In genomic region chr3:159711560-159712333, GRCh38 we compare ENCODE assay signal across 10 cellular contexts.
A peak's percentile ranks its signal among the peaks of the same experiment; 100 is the strongest.
DNase-seq lines count a peak whose midpoint lies in the region; ATAC-seq and TF ChIP-seq lines count a peak whose summit lies in the region.
"Had no signal": no experiment of that assay in that cellular context is flagged by ENCODE, and none has a peak within 500 bp of the region (broad histone marks: within the 10 kb centered on the region; RNA-seq: fewer than 3 reads in every experiment).

No MANE protein-coding gene starts in this region.

- no peaks in the 10 kb centered on the region for H3K79me1 ChIP-seq in mesenchymal stem cell (replicated peaks; ENCODE audit: low read length, poor library complexity, severe bottlenecking)

- H2AFZ ChIP-seq in PC-3 (ENCODE audit: low read length) (peak overlapping the region; percentile 83), mesenchymal stem cell (ENCODE audit: low read depth, low read length) (no peak overlapping the region)

- H3K9me2 ChIP-seq in PC-3 (replicated peaks; ENCODE audit: low read length): no peaks in the 10 kb centered on the region

- H3K4me1 ChIP-seq in PC-3 (ENCODE audit: insufficient read depth, low read length): peaks cover 9% of the 10 kb centered on the region
- peaks cover 3% of the 10 kb centered on the region for H3K4me1 ChIP-seq in mesenchymal stem cell (ENCODE audit: control insufficient read depth, insufficient read depth, low read depth, low read length)

- no peak overlapping the region for H2AK5ac ChIP-seq in mesenchymal stem cell (ENCODE audit: low read length, severe bottlenecking)

- peak overlapping the region in 1 of 2 experiments; percentile 67 for H3K23ac ChIP-seq in mesenchymal stem cell (ENCODE audit: low read length in 2 of 2)

- ATAC-seq in PC-3 (peak; percentile 98), HG03025 (IDR thresholded peaks at IDR 0.05; ENCODE audit: low FRiP score, unreplicated experiment) (no peak)

- H4K91ac ChIP-seq in mesenchymal stem cell (ENCODE audit: low read length): no peak overlapping the region

- no peaks in the 10 kb centered on the region for H3K27me3 ChIP-seq in PC-3 (ENCODE audit: low read length)
- H3K27me3 ChIP-seq in mesenchymal stem cell (ENCODE audit: control insufficient read depth in 1 of 2, insufficient read depth in 1 of 2, low read length in 2 of 2): no peaks in the 10 kb centered on the region

- CTCF ChIA-PET in PC-3 (lab: Charles Lee): no interaction called here

- H2BK5ac ChIP-seq in mesenchymal stem cell (ENCODE audit: low read depth, low read length, poor library complexity, severe bottlenecking): no peak overlapping the region

- peak overlapping the region; percentile 41 for H4K8ac ChIP-seq in mesenchymal stem cell (ENCODE audit: low read length)

- H3K27ac Mint-ChIP-seq in activated CD4-positive, alpha-beta T cell treated with anti-CD3 and anti-CD28 coated beads, Interleukin-2, amount 10 ng/mL, durations not matched to agents 24 days and 14 days: no peak overlapping the region

- intact Hi-C loops in PC-3 (cut with micrococcal nuclease): no loop called here
- intact Hi-C loops in activated CD4-positive, alpha-beta T cell treated with anti-CD3 and anti-CD28 coated beads, Interleukin-2, amount 10 ng/mL, durations not matched to agents 24 days and 14 days (cut with micrococcal nuclease): no loop called here

- H3K4me1 Mint-ChIP-seq in activated CD4-positive, alpha-beta T cell treated with anti-CD3 and anti-CD28 coated beads, Interleukin-2, amount 10 ng/mL, durations not matched to agents 24 days and 14 days: no peaks in the 10 kb centered on the region
- H3K4me1 Mint-ChIP-seq: CD8-positive, alpha-beta memory T cell had no signal

- no peaks in the 10 kb centered on the region for H3K9me3 Mint-ChIP-seq in activated CD4-positive, alpha-beta T cell treated with anti-CD3 and anti-CD28 coated beads, Interleukin-2, amount 10 ng/mL, durations not matched to agents 24 days and 14 days

- no TSS peak for BruUV-seq in PC-3 (replicated peaks; lab: Mats Ljungman, UMichigan)

- H2BK15ac ChIP-seq in mesenchymal stem cell (ENCODE audit: low read depth, poor library complexity, severe bottlenecking): no peak overlapping the region

- H3K4me2 ChIP-seq in PC-3 (ENCODE audit: low read length) (peak overlapping the region; percentile 62), mesenchymal stem cell (ENCODE audit: low read length, poor library complexity, severe bottlenecking) (no peak overlapping the region)

- no peak overlapping the region for H3K14ac ChIP-seq in mesenchymal stem cell (ENCODE audit: low read length in 2 of 2)

- DNase-seq in AG08395 (ENCODE audit: low spot score) (peak; percentile 93), PC-3 (peak; percentile 90), epithelial cell of proximal tubule (ENCODE audit: low read depth) (peak; percentile 80), mesenchymal stem cell (peak; percentile 85), putamen (ENCODE audit: low spot score) (no peak)
- DNase-seq in activated CD4-positive, alpha-beta T cell treated with anti-CD3 and anti-CD28 coated beads, Interleukin-2, amount 10 ng/mL, durations not matched to agents 24 days and 14 days: no peak
- DNase-seq in stimulated activated CD4-positive, alpha-beta T cell treated with anti-CD3 and anti-CD28 coated beads, Interleukin-4, amount 100 ng/mL, for 4 hours: no peak
- DNase-seq: activated CD4-positive, alpha-beta T cell treated with anti-CD3 and anti-CD28 coated beads for 1 hour; CD8-positive, alpha-beta memory T cell had no signal

- H2BK120ac ChIP-seq in mesenchymal stem cell (ENCODE audit: low read depth, low read length): no peak overlapping the region

- POLR2A ChIA-PET in PC-3 (lab: Charles Lee; ENCODE audit: unreplicated experiment): interaction anchor here (0.6 to 0.7 kb wide), 5 partner anchors 20 to 853 kb away, joined by 3 to 5 read pairs (median 3); no protein-coding TSS in a partner anchor

- H2BK12ac ChIP-seq in mesenchymal stem cell (ENCODE audit: low read length in 2 of 2): peak overlapping the region in 1 of 2 experiments; percentile 47

- no peak overlapping the region for H3K4ac ChIP-seq in mesenchymal stem cell (ENCODE audit: low read depth in 1 of 2, low read length in 2 of 2)

- H3K9me3 ChIP-seq in PC-3 (ENCODE audit: low read length) (no peaks in the 10 kb centered on the region), mesenchymal stem cell (ENCODE audit: control insufficient read depth, low read length) (no peaks in the 10 kb centered on the region)

- H3K9ac ChIP-seq in PC-3 (ENCODE audit: low read length): no peak overlapping the region
- H3K9ac ChIP-seq in mesenchymal stem cell (ENCODE audit: low read length): peak overlapping the region; percentile 42

- H3K27ac ChIP-seq in PC-3 (ENCODE audit: low read length): peak overlapping the region; percentile 60
- peak overlapping the region; percentile 49 for H3K27ac ChIP-seq in mesenchymal stem cell (ENCODE audit: low read length, poor library complexity, severe bottlenecking)

- H3K4me3 ChIP-seq in PC-3 (ENCODE audit: low read length) (no peak overlapping the region), epithelial cell of proximal tubule (ENCODE audit: low read depth, low read length) (no peak overlapping the region), mesenchymal stem cell (ENCODE audit: insufficient read depth in 1 of 2, low read depth in 1 of 2, low read length in 2 of 2) (no peak overlapping the region)

- H3K4me3 Mint-ChIP-seq in activated CD4-positive, alpha-beta T cell treated with anti-CD3 and anti-CD28 coated beads, Interleukin-2, amount 10 ng/mL, durations not matched to agents 24 days and 14 days: no peak overlapping the region
- H3K4me3 Mint-ChIP-seq: CD8-positive, alpha-beta memory T cell had no signal

- no peaks in the 10 kb centered on the region for H3K36me3 Mint-ChIP-seq in activated CD4-positive, alpha-beta T cell treated with anti-CD3 and anti-CD28 coated beads, Interleukin-2, amount 10 ng/mL, durations not matched to agents 24 days and 14 days (ENCODE audit: low read depth)
- H3K36me3 Mint-ChIP-seq: CD8-positive, alpha-beta memory T cell had no signal

- H3K79me2 ChIP-seq in PC-3 (ENCODE audit: low read length): no peaks in the 10 kb centered on the region

- WGBS in mesenchymal stem cell: 23% methylated on average over 6 of the region's 7 CpGs

- TF ChIP-seq CTCF in PC-3 (conservative IDR thresholded peaks at IDR 0.05; ENCODE audit: low read depth, low read length): no peak
- no peak for TF ChIP-seq CTCF in epithelial cell of proximal tubule (conservative IDR thresholded peaks at IDR 0.05; ENCODE audit: low read depth, low read length)

- H3K27me3 Mint-ChIP-seq in activated CD4-positive, alpha-beta T cell treated with anti-CD3 and anti-CD28 coated beads, Interleukin-2, amount 10 ng/mL, durations not matched to agents 24 days and 14 days: no peaks in the 10 kb centered on the region

- no peaks in the 10 kb centered on the region for H4K20me1 ChIP-seq in PC-3 (ENCODE audit: low read length)

- peak overlapping the region; percentile 7 to 82 for H3K18ac ChIP-seq in mesenchymal stem cell (ENCODE audit: low read depth in 1 of 2, low read length in 2 of 2)

- no peaks in the 10 kb centered on the region for H3F3A ChIP-seq in PC-3 (ENCODE audit: low read length, unreplicated experiment)

- H3K36me3 ChIP-seq in PC-3 (ENCODE audit: low read depth, low read length): no peaks in the 10 kb centered on the region
- no peaks in the 10 kb centered on the region for H3K36me3 ChIP-seq in mesenchymal stem cell (ENCODE audit: control insufficient read depth in 1 of 2, insufficient read depth in 2 of 2, low read depth in 1 of 2, low read length in 2 of 2)

Comparison
In these comparisons a context has a peak if more than half of its experiments do, and no peak if none do; other contexts are left out.
1. DNase-seq: peak in AG08395 (single experiment), PC-3 (single experiment), epithelial cell of proximal tubule (single experiment) and mesenchymal stem cell (single experiment); none in activated CD4-positive, alpha-beta T cell treated with anti-CD3 and anti-CD28 coated beads, Interleukin-2, amount 10 ng/mL, durations not matched to agents 24 days and 14 days (single experiment), putamen (single experiment) and stimulated activated CD4-positive, alpha-beta T cell treated with anti-CD3 and anti-CD28 coated beads, Interleukin-4, amount 100 ng/mL, for 4 hours (0 of 2).